In genomic region chr2:218726004-218726574, GRCh38 we compare ENCODE assay signal across 22 cellular contexts.
"Had no signal": no experiment of that assay in that cellular context is flagged by ENCODE, and none has a peak within 500 bp of the region (broad histone marks: within the 10 kb centered on the region; RNA-seq: fewer than 3 reads in every experiment).

No MANE protein-coding gene starts in this region.

- H3K27ac ChIP-seq: colonic mucosa, esophagus squamous epithelium, gastrocnemius medialis, heart right ventricle, left lung, lower lobe of right lung had no signal

- DNase-seq: colonic mucosa; cortex of kidney; effector CD8-positive, alpha-beta T cell; effector memory CD8-positive, alpha-beta T cell; esophagus squamous epithelium; foreskin fibroblast; foreskin melanocyte; gastrocnemius medialis; glutamatergic neuron; head of caudate nucleus; heart right ventricle; hippocampal formation; left cardiac atrium; left lung; left ventricle myocardium superior; lower lobe of right lung; mesenchymal stem cell; mucosa of descending colon; naive B cell had no signal

- H3K4me1 ChIP-seq: colonic mucosa, gastrocnemius medialis had no signal

- H3K36me3 ChIP-seq: colonic mucosa, lower lobe of right lung had no signal

- ATAC-seq: effector memory CD8-positive, alpha-beta T cell; esophagus mucosa; gastrocnemius medialis; heart right ventricle; left cardiac atrium; left lung; left ventricle myocardium superior; lower lobe of right lung; mucosa of descending colon had no signal

- H3K27me3 Mint-ChIP-seq: dendritic cell treated with granulocyte-macrophage colony-stimulating factor and Interleukin-4, amounts not matched to agents 40 ng/mL and 50 ng/mL, for 4 days; effector memory CD8-positive, alpha-beta T cell; naive B cell had no signal

- H3K4me3 Mint-ChIP-seq: dendritic cell treated with granulocyte-macrophage colony-stimulating factor and Interleukin-4, amounts not matched to agents 40 ng/mL and 50 ng/mL, for 4 days; effector memory CD8-positive, alpha-beta T cell; mesothelial cell of epicardium had no signal

- H3K27ac Mint-ChIP-seq: dendritic cell treated with granulocyte-macrophage colony-stimulating factor and Interleukin-4, amounts not matched to agents 40 ng/mL and 50 ng/mL, for 4 days; effector memory CD8-positive, alpha-beta T cell; mesothelial cell of epicardium had no signal

- H3K4me3 ChIP-seq: colonic mucosa, esophagus squamous epithelium, gastrocnemius medialis, heart right ventricle, left lung, lower lobe of right lung, mucosa of descending colon had no signal

- H3K9me3 ChIP-seq: colonic mucosa, gastrocnemius medialis had no signal
